In genomic region chr3:149609595-149609994, GRCh38 we compare ENCODE assay signal across 9 cellular contexts. TPM values are rescaled to one million over a fixed set of nuclear protein-coding genes. Genes with fewer than 3 reads are reported as not detected.
DNase-seq lines count a peak whose midpoint lies in the region; ATAC-seq and TF ChIP-seq lines count a peak whose summit lies in the region.
"Had no signal": no experiment of that assay in that cellular context is flagged by ENCODE, and none has a peak within 500 bp of the region (broad histone marks: within the 10 kb centered on the region; RNA-seq: fewer than 3 reads in every experiment).

No MANE protein-coding gene starts in this region.

- 0 out of 2 replicates have a peak overlapping the region, but pooled peaks have one; percentile 27 for H2BK20ac ChIP-seq in IMR-90 (ENCODE audit: low read depth, low read length)

- H3K4me1 ChIP-seq in IMR-90 (ENCODE audit: control insufficient read depth, insufficient read depth, low read length) = peaks cover 27% of the 10 kb centered on the region
- peaks cover 13% of the 10 kb centered on the region for H3K4me1 ChIP-seq in rectal smooth muscle tissue (ENCODE audit: control insufficient read depth, insufficient read depth, low read length)

- in situ Hi-C loops in IMR-90 (cut with MboI; ENCODE audit: low sequenced_read_pairs) = no loop called here

- no peak for TF ChIP-seq CTCF in IMR-90 (conservative IDR thresholded peaks at IDR 0.05; ENCODE audit: low read depth, low read length)

- peak overlapping the region; percentile 30 for H4K5ac ChIP-seq in IMR-90 (ENCODE audit: low read depth, low read length)

- no peak overlapping the region for H2AFZ ChIP-seq in IMR-90 (replicated peaks; ENCODE audit: low read length, poor library complexity)

- H2AK5ac ChIP-seq in IMR-90 (ENCODE audit: low read depth, low read length) = no peak overlapping the region

- peak overlapping the region in 1 of 2 experiments; percentile 6; a peak in 1 of 4 replicates for H4K8ac ChIP-seq in IMR-90 (ENCODE audit: low read depth in 2 of 2, low read length in 2 of 2)

- H2AK9ac ChIP-seq in IMR-90 (replicated peaks; ENCODE audit: low read depth, low read length, poor library complexity) = no peak overlapping the region

- H2BK5ac ChIP-seq in IMR-90 (ENCODE audit: low read depth, low read length, poor library complexity, severe bottlenecking) = peak overlapping the region; percentile 70

- peak overlapping the region; percentile 64; the same call in 1 of the 2 replicates for H3K23ac ChIP-seq in IMR-90 (ENCODE audit: low read depth, low read length)

- POLR2A ChIA-PET in IMR-90 (lab: Charles Lee; ENCODE audit: unreplicated experiment) = no interaction called here

- no peak overlapping the region for H2BK15ac ChIP-seq in IMR-90 (ENCODE audit: low read depth, low read length)

- peaks cover 30% of the 10 kb centered on the region for H4K20me1 ChIP-seq in IMR-90 (ENCODE audit: insufficient read depth, low read length)

- H3K36me3 ChIP-seq in IMR-90 (ENCODE audit: control insufficient read depth, insufficient read depth, low read length) (peaks cover 3% of the 10 kb centered on the region; the same call in 1 of the 2 replicates), rectal smooth muscle tissue (ENCODE audit: control insufficient read depth, insufficient read depth, low read length) (no peaks in the 10 kb centered on the region)

- TF ChIP-seq POLR2A in IMR-90 (IDR thresholded peaks at IDR 0.05; ENCODE audit: low read depth, low read length) = no peak

- no peak overlapping the region for H3K56ac ChIP-seq in IMR-90 (ENCODE audit: extremely low read depth, insufficient read depth, low read length)

- BruUV-seq in IMR-90 (replicated peaks; lab: Mats Ljungman, UMichigan) = no TSS peak

- peak; percentile 95 for ATAC-seq in GM19035 (IDR thresholded peaks at IDR 0.05; ENCODE audit: unreplicated experiment)
- ATAC-seq in HG02642 (IDR thresholded peaks at IDR 0.05; ENCODE audit: poor library complexity, unreplicated experiment) = peak; percentile 79
- no peak for ATAC-seq in IMR-90 (ENCODE audit: low read depth)

- no peaks in the 10 kb centered on the region for H3K27me3 ChIP-seq in IMR-90 (ENCODE audit: control insufficient read depth, insufficient read depth, low read length)
- H3K27me3 ChIP-seq in rectal smooth muscle tissue (ENCODE audit: control insufficient read depth, insufficient read depth, low read length) = no peaks in the 10 kb centered on the region

- TF ChIP-seq RAD21 in IMR-90 (IDR thresholded peaks at IDR 0.05; ENCODE audit: low read length) = no peak

- H3K4me3 ChIP-seq in IMR-90 (ENCODE audit: insufficient read depth, low read depth, low read length) = no peak overlapping the region
- no peak overlapping the region for H3K4me3 ChIP-seq in rectal smooth muscle tissue (ENCODE audit: low read length)

- H3K9me3 ChIP-seq in IMR-90 (ENCODE audit: control insufficient read depth, insufficient read depth, low read length) = no peaks in the 10 kb centered on the region

- DNase-seq in IMR-90 (no peak), Kasumi-1 (lab: John Stamatoyannopoulos, UW) (no peak), SIG-M5 (lab: John Stamatoyannopoulos, UW) (no peak), NAMALWA (ENCODE audit: low spot score) (no peak)
- no peak for DNase-seq in stimulated activated CD4-positive, alpha-beta T cell treated with anti-CD3 and anti-CD28 coated beads, Interleukin-4, amount 100 ng/mL, for 4 hours
- DNase-seq: NCI-H2081 treated with DMSO at 0.1 percent for 48 hours had no signal

- WGBS in IMR-90 (ENCODE audit: extremely low coverage in 2 of 2, insufficient read length in 1 of 2), 2 experiments = 0% methylated on average over 2 of the region's 4 CpGs; no CpG with 5 or more reads in 1 of the 2 experiments

- H3K27ac ChIP-seq in IMR-90 (ENCODE audit: insufficient read depth, low read length) (peak overlapping the region; percentile 69; the same call in 1 of the 2 replicates), rectal smooth muscle tissue (ENCODE audit: low read depth, low read length) (peak overlapping the region; percentile 11)

- H3K9ac ChIP-seq in IMR-90 (ENCODE audit: low read depth, low read length) (peak overlapping the region; percentile 23; the same call in 1 of the 2 replicates), rectal smooth muscle tissue (ENCODE audit: low read length) (no peak overlapping the region)

- peaks cover 42 to 84% of the 10 kb centered on the region in 2 experiments for H3K79me1 ChIP-seq in IMR-90 (ENCODE audit: low read depth in 1 of 2, low read length in 2 of 2)

- 0 out of 2 replicates have a peak overlapping the region, but pooled peaks have one; percentile 42 for H2BK120ac ChIP-seq in IMR-90 (ENCODE audit: low read depth, low read length)

- dilution Hi-C loops in IMR-90 (cut with HindIII; ENCODE audit: low sequenced_read_pairs, unreplicated experiment) = no loop called here

- peak overlapping the region; percentile 37 for H3K4ac ChIP-seq in IMR-90 (ENCODE audit: low read depth, low read length)

- H4K91ac ChIP-seq in IMR-90 (ENCODE audit: insufficient read depth, low read depth, low read length) = no peak overlapping the region

- intact Hi-C loops in IMR-90 (cut with micrococcal nuclease) = no loop called here

- H3K18ac ChIP-seq in IMR-90 (ENCODE audit: low read depth, low read length) = peak overlapping the region; percentile 89

- CTCF ChIA-PET in IMR-90 (lab: Yijun Ruan, JAX) = interaction anchor here (0.6 kb wide), 1 partner anchor 103 kb away, joined by 3 read pairs; no protein-coding TSS in a partner anchor

- H3K9me1 ChIP-seq in IMR-90 (ENCODE audit: insufficient read depth, low read length) = peaks cover 27% of the 10 kb centered on the region

- H3K4me2 ChIP-seq in IMR-90 (ENCODE audit: low read depth, low read length) = peak overlapping the region; percentile 64

- peak overlapping the region; percentile 39 for H3K14ac ChIP-seq in IMR-90 (replicated peaks; ENCODE audit: low read depth, low read length)

TF ChIP-seq in IMR-90, 13 proteins besides CTCF, POLR2A, EP300 and RAD21:
- no peak for TF ChIP-seq RFX5 (IDR thresholded peaks at IDR 0.05; ENCODE audit: low read depth, low read length)
- TF ChIP-seq CEBPB (IDR thresholded peaks at IDR 0.05; ENCODE audit: low read depth, low read length) = no peak
- TF ChIP-seq BHLHE40 (IDR thresholded peaks at IDR 0.05; ENCODE audit: low read depth, low read length) = no peak
- no peak for TF ChIP-seq MXI1 (IDR thresholded peaks at IDR 0.05; ENCODE audit: borderline replicate concordance, low read depth, low read length)
- no peak for TF ChIP-seq NFE2L2 (IDR thresholded peaks at IDR 0.05; ENCODE audit: low read depth, low read length)
- no peak for TF ChIP-seq RCOR1 (IDR thresholded peaks at IDR 0.05; ENCODE audit: insufficient replicate concordance, low read length)
- no peak for TF ChIP-seq ELK1 (IDR thresholded peaks at IDR 0.05; ENCODE audit: borderline replicate concordance, low read depth, low read length)
- TF ChIP-seq USF2 (IDR thresholded peaks at IDR 0.05; ENCODE audit: low read depth, low read length) = no peak

RNA-seq across cellular contexts. Expression of gene WWTR1, which starts 48.2 kb away (rescaled TPM):
- total RNA-seq in IMR-90 (2012; rRNA removed) = 30.3 and 38.9 TPM in 2 replicates
- polyA plus RNA-seq in IMR-90 (2012; rRNA removed) = 65.3 and 66.9 TPM in 2 replicates
- 31.8 and 59.9 TPM in 2 replicates for polyA plus RNA-seq in IMR-90 (2012; cell fraction: cytosol; rRNA removed)
- polyA plus RNA-seq in IMR-90 (2012; cell fraction: nucleus; rRNA removed; ENCODE audit: low replicate concordance) = 53.5 and 83.5 TPM in 2 replicates
